1 cellular context compared by ENCODE assay signal in genomic region chr9:94259077-94259847, GRCh38.
TF ChIP-seq lines count a peak whose summit lies in the region.

Gene ZNF169 (plus strand): TSS chr9:94259298. CDS start chr9:94278813, 19,515 bp downstream.

TF ChIP-seq in WTC11, 78 proteins besides CTCF, POLR2A, EP300 and RAD21 (continued from another document):
- no peak for TF ChIP-seq ATF2 (CRISPR knock-in tag; IDR thresholded peaks at IDR 0.05; ENCODE audit: borderline replicate concordance, low read depth)
- no peak for TF ChIP-seq ATF3 (CRISPR knock-in tag; conservative IDR thresholded peaks at IDR 0.05)
- no peak for TF ChIP-seq SMAD4 (CRISPR knock-in tag; IDR thresholded peaks at IDR 0.05)
- TF ChIP-seq ZNF232 (CRISPR knock-in tag; IDR thresholded peaks at IDR 0.05), result no peak
- no peak for TF ChIP-seq GTF2I (CRISPR knock-in tag; conservative IDR thresholded peaks at IDR 0.05)
